15 cellular contexts compared by ENCODE assay signal in genomic region chr11:46643531-46643930, GRCh38. TPM values are rescaled to one million over a fixed set of nuclear protein-coding genes. Genes with fewer than 3 reads are reported as not detected.
DNase-seq lines count a peak whose midpoint lies in the region; ATAC-seq and TF ChIP-seq lines count a peak whose summit lies in the region.
"Had no signal": no experiment of that assay in that cellular context is flagged by ENCODE, and none has a peak within 500 bp of the region (broad histone marks: within the 10 kb centered on the region; RNA-seq: fewer than 3 reads in every experiment).

No MANE protein-coding gene starts in this region.

- H3K4me1 ChIP-seq in GM23338 (ENCODE audit: insufficient read depth), result no peaks in the 10 kb centered on the region

- H3K4me3 Mint-ChIP-seq in activated T-cell treated with anti-CD3 and anti-CD28 coated beads, Interleukin-2, amount 50 U/mL, for 72 hours, result no peak overlapping the region
- H3K4me3 Mint-ChIP-seq in GM23338, result no peak overlapping the region
- H3K4me3 Mint-ChIP-seq in naive thymus-derived CD8-positive, alpha-beta T cell, result no peak overlapping the region
- H3K4me3 Mint-ChIP-seq: CD4-positive, alpha-beta T cell had no signal

- peaks cover 5 to 19% of the 10 kb centered on the region in 2 donors for H3K36me3 Mint-ChIP-seq in activated T-cell treated with anti-CD3 and anti-CD28 coated beads, Interleukin-2, amount 50 U/mL, for 72 hours (ENCODE audit: insufficient read depth in 2 of 2)
- H3K36me3 Mint-ChIP-seq in GM23338 (ENCODE audit: low read depth), result peaks cover 36% of the 10 kb centered on the region; the same call in 2 of the 3 replicates
- H3K36me3 Mint-ChIP-seq in naive thymus-derived CD8-positive, alpha-beta T cell, result peaks cover 7 to 85% (median 37%) of the 10 kb centered on the region in 3 donors

- peaks cover 12% of the 10 kb centered on the region; the same call in 1 of the 2 replicates for H4K20me1 ChIP-seq in GM23338 (replicated peaks; ENCODE audit: insufficient read depth)

- H2AFZ ChIP-seq in GM23338, result no peak overlapping the region
- H2AFZ ChIP-seq: GM23248 had no signal

- no peak overlapping the region for H3K4me2 ChIP-seq in GM23338
- H3K4me2 ChIP-seq: A549 had no signal

- peak overlapping the region; percentile 75 for H3K27ac Mint-ChIP-seq in activated T-cell treated with anti-CD3 and anti-CD28 coated beads, Interleukin-2, amount 50 U/mL, for 72 hours
- H3K27ac Mint-ChIP-seq in GM23338, result no peak overlapping the region
- peak overlapping the region in 6 of 10 donors; percentile 17 to 89 (median 67) for H3K27ac Mint-ChIP-seq in naive thymus-derived CD8-positive, alpha-beta T cell
- H3K27ac Mint-ChIP-seq: CD4-positive, alpha-beta T cell had no signal

- no peaks in the 10 kb centered on the region for H3K27me3 ChIP-seq in GM23338 (ENCODE audit: insufficient read depth)

- H3K4me3 ChIP-seq in GM23338, result no peak overlapping the region
- H3K4me3 ChIP-seq: A549, GM23248 had no signal

- POLR2A ChIA-PET in naive thymus-derived CD8-positive, alpha-beta T cell (lab: Charles Lee), result interaction anchor here (1.8 kb wide), 1 partner anchor 57 kb away, joined by 5 read pairs; the partner anchor contains the start of genes ARHGAP1 and ZNF408

- no peak for TF ChIP-seq CTCF in GM23338 (conservative IDR thresholded peaks at IDR 0.05; ENCODE audit: low read depth in 2 of 2)

- 0 out of 2 replicates have a peak, but pooled peaks cover 4% of the 10 kb centered on the region for H3K79me2 ChIP-seq in GM23338 (replicated peaks; ENCODE audit: insufficient read depth)

- 0 out of 2 replicates have a peak overlapping the region, but pooled peaks have one; percentile 30 for H3K27ac ChIP-seq in GM23338 (ENCODE audit: low read depth)
- peak overlapping the region; percentile 10 for H3K27ac ChIP-seq in cingulate gyrus (ENCODE audit: low read depth, low read length)
- H3K27ac ChIP-seq: 22Rv1, A549, C4-2B, GM23248 had no signal

- peaks cover 5% of the 10 kb centered on the region for H3K36me3 ChIP-seq in GM23338 (ENCODE audit: insufficient read depth)

- peaks cover 14% of the 10 kb centered on the region for H3K4me1 Mint-ChIP-seq in activated T-cell treated with anti-CD3 and anti-CD28 coated beads, Interleukin-2, amount 50 U/mL, for 72 hours (ENCODE audit: low read depth)
- no peaks in the 10 kb centered on the region for H3K4me1 Mint-ChIP-seq in GM23338
- peaks cover 10 to 31% (median 23%) of the 10 kb centered on the region in 4 donors for H3K4me1 Mint-ChIP-seq in naive thymus-derived CD8-positive, alpha-beta T cell

- ATAC-seq in activated T-cell treated with anti-CD3 and anti-CD28 coated beads, Interleukin-2, amount 50 U/mL, for 72 hours (replicated peaks in 1 of 2), result no peak
- ATAC-seq in GM23338 (no peak), GM19463 (IDR thresholded peaks at IDR 0.05; ENCODE audit: unreplicated experiment) (no peak)
- ATAC-seq in naive thymus-derived CD8-positive, alpha-beta T cell, result no peak
- ATAC-seq: A549 had no signal

- no peaks in the 10 kb centered on the region for H3K27me3 Mint-ChIP-seq in activated T-cell treated with anti-CD3 and anti-CD28 coated beads, Interleukin-2, amount 50 U/mL, for 72 hours (ENCODE audit: low read depth)
- peaks cover 2% of the 10 kb centered on the region for H3K27me3 Mint-ChIP-seq in GM23338 (ENCODE audit: insufficient read depth, low read depth, poor library complexity)
- no peaks in the 10 kb centered on the region for H3K27me3 Mint-ChIP-seq in naive thymus-derived CD8-positive, alpha-beta T cell
- H3K27me3 Mint-ChIP-seq: CD4-positive, alpha-beta T cell had no signal

- DNase-seq in activated T-cell treated with anti-CD3 and anti-CD28 coated beads, Interleukin-2, amount 50 U/mL, for 72 hours, result no peak
- no peak for DNase-seq in activated T-cell treated with anti-CD3 and anti-CD28 coated beads, Interleukin-2, amount 50 U/mL, for 48 hours
- DNase-seq in GM23338 (ENCODE audit: low spot score) (no peak), LoVo (ENCODE audit: low spot score) (no peak)
- no peak for DNase-seq in naive thymus-derived CD8-positive, alpha-beta T cell
- DNase-seq: AML-193; Caco-2; CD4-positive, alpha-beta T cell; GM23248; HCEC 1CT had no signal

- 0 out of 2 replicates have a peak, but pooled peaks cover 7% of the 10 kb centered on the region for H3K9me2 ChIP-seq in GM23338 (ENCODE audit: insufficient read depth)

- H3F3A ChIP-seq in GM23338 (replicated peaks; ENCODE audit: low read depth), result no peaks in the 10 kb centered on the region

- no peaks in the 10 kb centered on the region for H3K9me3 Mint-ChIP-seq in activated T-cell treated with anti-CD3 and anti-CD28 coated beads, Interleukin-2, amount 50 U/mL, for 72 hours
- H3K9me3 Mint-ChIP-seq in GM23338, result no peaks in the 10 kb centered on the region; the same call in 2 of the 3 replicates
- H3K9me3 Mint-ChIP-seq in naive thymus-derived CD8-positive, alpha-beta T cell, result peaks cover 0 to 6% (median 0%) of the 10 kb centered on the region in 9 donors
- H3K9me3 Mint-ChIP-seq: CD4-positive, alpha-beta T cell had no signal

TF ChIP-seq in GM23338, 12 proteins besides CTCF, POLR2A, EP300 and RAD21 (continues in another document):
- TF ChIP-seq POLR2AphosphoS5 (IDR thresholded peaks at IDR 0.05; ENCODE audit: low read depth), result no peak

RNA-seq across cellular contexts. Expression of gene ATG13, which starts 26.2 kb away (rescaled TPM):
- 10 to 100 TPM; 75.6 to 77.7 TPM for total RNA-seq in activated T-cell treated with anti-CD3 and anti-CD28 coated beads, Interleukin-2, amount 50 U/mL, for 72 hours
- total RNA-seq in GM23338 (2014; rRNA removed; shearing (Covaris generic)), result 71.1 and 71.4 TPM in 2 replicates
- 32.3 and 32.9 TPM in 2 replicates for polyA plus RNA-seq in GM23338 (2016; fragmentation: Nextera tagmentation; extraction: Ambion mirVana)
- total RNA-seq in naive thymus-derived CD8-positive, alpha-beta T cell, result 10 to 100 TPM; 97.1 to 98.6 TPM
- 10 to 100 TPM; 59.6 to 77.9 (median 67.6) TPM for polyA plus RNA-seq in naive thymus-derived CD8-positive, alpha-beta T cell

RNA-seq across cellular contexts. Expression of gene HARBI1, which starts 26.5 kb away (rescaled TPM):
- total RNA-seq in activated T-cell treated with anti-CD3 and anti-CD28 coated beads, Interleukin-2, amount 50 U/mL, for 72 hours, result 1 to 10 TPM; 4.2 to 7.3 TPM
- 4.9 and 6.5 TPM in 2 replicates for total RNA-seq in GM23338 (2014; rRNA removed; shearing (Covaris generic))
- polyA plus RNA-seq in GM23338 (2016; fragmentation: Nextera tagmentation; extraction: Ambion mirVana), result 4.2 TPM in 2 replicates
- total RNA-seq in naive thymus-derived CD8-positive, alpha-beta T cell, result 1 to 10 TPM; 8.3 to 9.4 TPM
- polyA plus RNA-seq in naive thymus-derived CD8-positive, alpha-beta T cell, result 1 to 10 TPM; 5.5 to 7.7 (median 6.0) TPM

RNA-seq across cellular contexts. Expression of gene AMBRA1, which starts 49.7 kb away (rescaled TPM):
- total RNA-seq in activated T-cell treated with anti-CD3 and anti-CD28 coated beads, Interleukin-2, amount 50 U/mL, for 72 hours, result 10 to 100 TPM; 32.2 to 35.2 TPM
- total RNA-seq in GM23338 (2014; rRNA removed; shearing (Covaris generic)), result 34.8 and 42.2 TPM in 2 replicates
- 8.3 and 8.9 TPM in 2 replicates for polyA plus RNA-seq in GM23338 (2016; fragmentation: Nextera tagmentation; extraction: Ambion mirVana)
- 10 to 100 TPM; 36.8 to 38.8 TPM for total RNA-seq in naive thymus-derived CD8-positive, alpha-beta T cell
- polyA plus RNA-seq in naive thymus-derived CD8-positive, alpha-beta T cell, result 10 to 100 TPM in 1 of 3 donors, 1 to 10 TPM in 2; 6.1 to 16.3 (median 7.4) TPM

RNA-seq across cellular contexts. Expression of gene ARHGAP1, which starts 56.9 kb away (rescaled TPM):
- 10 to 100 TPM; 41.6 to 43.5 TPM for total RNA-seq in activated T-cell treated with anti-CD3 and anti-CD28 coated beads, Interleukin-2, amount 50 U/mL, for 72 hours
- total RNA-seq in GM23338 (2014; rRNA removed; shearing (Covaris generic)), result 30.4 and 38.1 TPM in 2 replicates
- 23.4 and 23.5 TPM in 2 replicates for polyA plus RNA-seq in GM23338 (2016; fragmentation: Nextera tagmentation; extraction: Ambion mirVana)
- 10 to 100 TPM; 67.5 to 71.2 TPM for total RNA-seq in naive thymus-derived CD8-positive, alpha-beta T cell
- 10 to 100 TPM; 35.5 to 63.1 (median 43.5) TPM for polyA plus RNA-seq in naive thymus-derived CD8-positive, alpha-beta T cell

RNA-seq across cellular contexts. Expression of gene ZNF408, which starts 57.3 kb away (rescaled TPM):
- 10 to 100 TPM; 17.8 to 18.2 TPM for total RNA-seq in activated T-cell treated with anti-CD3 and anti-CD28 coated beads, Interleukin-2, amount 50 U/mL, for 72 hours
- total RNA-seq in GM23338 (2014; rRNA removed; shearing (Covaris generic)), result 17.2 and 25.6 TPM in 2 replicates
- 6.1 and 7.8 TPM in 2 replicates for polyA plus RNA-seq in GM23338 (2016; fragmentation: Nextera tagmentation; extraction: Ambion mirVana)
- total RNA-seq in naive thymus-derived CD8-positive, alpha-beta T cell, result 10 to 100 TPM; 21.4 to 26.5 TPM
- 10 to 100 TPM in 1 of 3 donors, 1 to 10 TPM in 2; 6.3 to 11.7 (median 9.6) TPM for polyA plus RNA-seq in naive thymus-derived CD8-positive, alpha-beta T cell
